30 cellular contexts compared by ENCODE assay signal in the genomic region with DNA sequence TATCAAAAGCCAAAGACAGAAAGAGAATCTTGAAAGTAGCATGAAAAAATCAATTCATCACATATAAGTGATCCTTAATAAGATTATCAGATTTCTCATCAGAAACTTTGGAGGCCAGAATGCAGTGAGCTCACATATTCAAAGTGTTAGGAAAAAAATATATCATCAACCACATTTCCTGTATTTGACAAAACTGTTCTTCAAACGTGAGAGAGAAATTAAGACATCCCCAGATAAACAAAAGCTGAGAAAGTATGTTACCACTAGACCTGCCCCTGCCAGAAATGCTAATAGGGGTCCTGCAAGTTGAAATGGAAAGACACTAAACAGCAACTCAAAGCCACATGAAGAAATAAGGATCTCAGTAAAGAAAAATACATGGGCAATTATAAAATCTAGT. TPM values are rescaled to one million over a fixed set of nuclear protein-coding genes. Genes with fewer than 3 reads are reported as not detected.
DNase-seq lines count a peak whose midpoint lies in the region; TF ChIP-seq lines count a peak whose summit lies in the region.
"Had no signal": no experiment of that assay in that cellular context is flagged by ENCODE, and none has a peak within 500 bp of the region (broad histone marks: within the 10 kb centered on the region; RNA-seq: fewer than 3 reads in every experiment).

No MANE protein-coding gene starts in this region.

- TF ChIP-seq CTCF in esophagus squamous epithelium (IDR thresholded peaks at IDR 0.05), result no peak

- H3K4me1 ChIP-seq in esophagus squamous epithelium, result no peaks in the 10 kb centered on the region
- H3K4me1 ChIP-seq: left ventricle myocardium inferior, parathyroid adenoma, thyroid gland had no signal

- peaks cover 41% of the 10 kb centered on the region for H3K36me3 Mint-ChIP-seq in activated naive CD4-positive, alpha-beta T cell treated with anti-CD3 and anti-CD28 coated beads, Interleukin-2, amount 50 U/mL, for 24 hours
- peaks cover 64% of the 10 kb centered on the region for H3K36me3 Mint-ChIP-seq in T-helper 2 cell treated with Interferon-gamma antibody and Interleukin-4, amounts not matched to agents 5 μg/mL and 100 μg/mL, for 36 hours (ENCODE audit: low read depth)
- H3K36me3 Mint-ChIP-seq in immature natural killer cell, result peaks cover 20 to 37% (median 32%) of the 10 kb centered on the region in 3 donors

- H3K27ac ChIP-seq in esophagus squamous epithelium, result no peak overlapping the region
- H3K27ac ChIP-seq: coronary artery, GM23248, left ventricle myocardium inferior, parathyroid adenoma, thyroid gland had no signal

- no peaks in the 10 kb centered on the region for H3K9me3 ChIP-seq in esophagus squamous epithelium
- H3K9me3 ChIP-seq: thyroid gland had no signal

- no peaks in the 10 kb centered on the region for H3K27me3 Mint-ChIP-seq in activated naive CD4-positive, alpha-beta T cell treated with anti-CD3 and anti-CD28 coated beads, Interleukin-2, amount 50 U/mL, for 24 hours
- no peaks in the 10 kb centered on the region for H3K27me3 Mint-ChIP-seq in T-helper 2 cell treated with Interferon-gamma antibody and Interleukin-4, amounts not matched to agents 5 μg/mL and 100 μg/mL, for 36 hours (ENCODE audit: low read depth)
- no peaks in the 10 kb centered on the region for H3K27me3 Mint-ChIP-seq in immature natural killer cell (ENCODE audit: low read depth in 3 of 3)

- 24 to 38% methylated on average over 1 of the region's 1 CpG for WGBS in esophagus squamous epithelium, 2 donors

- intact Hi-C loops in esophagus squamous epithelium (cut with DNase I), result no loop called here

- H3K4me1 Mint-ChIP-seq in activated naive CD4-positive, alpha-beta T cell treated with anti-CD3 and anti-CD28 coated beads, Interleukin-2, amount 50 U/mL, for 24 hours, result peaks cover 35% of the 10 kb centered on the region
- peaks cover 27% of the 10 kb centered on the region for H3K4me1 Mint-ChIP-seq in T-helper 2 cell treated with Interferon-gamma antibody and Interleukin-4, amounts not matched to agents 5 μg/mL and 100 μg/mL, for 36 hours (ENCODE audit: low read depth)
- peaks cover 38 to 51% of the 10 kb centered on the region in 2 donors for H3K4me1 Mint-ChIP-seq in immature natural killer cell
- H3K4me1 Mint-ChIP-seq: endodermal cell, nephron progenitor cell had no signal

- H3K36me3 ChIP-seq in esophagus squamous epithelium, result peaks cover 0 to 25% (median 0%) of the 10 kb centered on the region in 3 donors
- H3K36me3 ChIP-seq: thyroid gland had no signal

- H3K27me3 ChIP-seq in esophagus squamous epithelium, result no peaks in the 10 kb centered on the region
- H3K27me3 ChIP-seq: thyroid gland had no signal

- peaks cover 17% of the 10 kb centered on the region for H3K9me3 Mint-ChIP-seq in activated naive CD4-positive, alpha-beta T cell treated with anti-CD3 and anti-CD28 coated beads, Interleukin-2, amount 50 U/mL, for 24 hours
- H3K9me3 Mint-ChIP-seq in T-helper 2 cell treated with Interferon-gamma antibody and Interleukin-4, amounts not matched to agents 5 μg/mL and 100 μg/mL, for 36 hours, result peaks cover 11% of the 10 kb centered on the region
- H3K9me3 Mint-ChIP-seq in immature natural killer cell, result peaks cover 0 to 4% (median 0%) of the 10 kb centered on the region in 6 donors
- H3K9me3 Mint-ChIP-seq: endodermal cell, HFFc6 had no signal

- peak overlapping the region; percentile 43 for H3K4me3 Mint-ChIP-seq in activated naive CD4-positive, alpha-beta T cell treated with anti-CD3 and anti-CD28 coated beads, Interleukin-2, amount 50 U/mL, for 24 hours
- H3K4me3 Mint-ChIP-seq in T-helper 2 cell treated with Interferon-gamma antibody and Interleukin-4, amounts not matched to agents 5 μg/mL and 100 μg/mL, for 36 hours, result no peak overlapping the region
- H3K4me3 Mint-ChIP-seq in immature natural killer cell, result peak overlapping the region; percentile 47 to 79 (median 64)
- H3K4me3 Mint-ChIP-seq: activated T-helper 1 cell treated with anti-CD3 and anti-CD28 coated beads, Interleukin-12 subunit alpha, Interleukin-12 subunit beta, Interleukin-2, Interleukin-4 antibody, amounts not matched to agents 30 ng/mL and 10 ng/mL and 1 ng/mL, durations not matched to agents 14 hours and 24 hours and 36 hours; CD14-positive monocyte; endodermal cell; HFFc6; nephron progenitor cell had no signal

- H3K27ac Mint-ChIP-seq in activated naive CD4-positive, alpha-beta T cell treated with anti-CD3 and anti-CD28 coated beads, Interleukin-2, amount 50 U/mL, for 24 hours, result peak overlapping the region; percentile 76
- H3K27ac Mint-ChIP-seq in T-helper 2 cell treated with Interferon-gamma antibody and Interleukin-4, amounts not matched to agents 5 μg/mL and 100 μg/mL, for 36 hours, result peak overlapping the region; percentile 10
- H3K27ac Mint-ChIP-seq in immature natural killer cell, result peak overlapping the region; percentile 71 to 91 (median 86)
- H3K27ac Mint-ChIP-seq: activated T-helper 1 cell treated with anti-CD3 and anti-CD28 coated beads, Interleukin-12 subunit alpha, Interleukin-12 subunit beta, Interleukin-2, Interleukin-4 antibody, amounts not matched to agents 30 ng/mL and 10 ng/mL and 1 ng/mL, durations not matched to agents 14 hours and 24 hours and 36 hours; endodermal cell; HFFc6; nephron progenitor cell had no signal

- no peak overlapping the region for H3K4me3 ChIP-seq in esophagus squamous epithelium
- H3K4me3 ChIP-seq: coronary artery, GM23248, left ventricle myocardium inferior, thyroid gland had no signal

- no peak for DNase-seq in activated naive CD4-positive, alpha-beta T cell treated with Interleukin-2 at 50 U/mL for 16 hours
- no peak for DNase-seq in T-helper 2 cell treated with Interferon-gamma antibody and Interleukin-4, amounts not matched to agents 5 μg/mL and 100 μg/mL, for 36 hours (ENCODE audit: low spot score)
- DNase-seq in immature natural killer cell (peak; percentile 32 to 48 (median 40)), CD1c-positive myeloid dendritic cell (ENCODE audit: extremely low spot score) (no peak), esophagus squamous epithelium (lab: John Stamatoyannopoulos, UW) (no peak), OCI-M2 (lab: John Stamatoyannopoulos, UW; ENCODE audit: unreplicated experiment) (no peak)
- DNase-seq: activated CD4-positive, alpha-beta T cell treated with anti-CD3 and anti-CD28 coated beads, Interleukin-2, amount 50 U/mL, for 48 hours; amygdala; endodermal cell; GM23248; HFFc6; left ventricle myocardium inferior; midbrain; NCI-H1105 treated with DMSO at 0.1 percent for 48 hours; NCI-H2029; NCI-H2227 treated with DMSO at 0.1 percent for 48 hours; NCI-H748 treated with DMSO at 0.1 percent for 48 hours; nephron progenitor cell; right cardiac atrium; stimulated activated CD4-positive, alpha-beta T cell treated with anti-CD3 and anti-CD28 coated beads, Interleukin-12 subunit alpha, Interleukin-12 subunit beta, amount 100 ng/mL, for 4 hours; stimulated activated CD4-positive, alpha-beta T cell treated with anti-CD3 and anti-CD28 coated beads, Interleukin-4, amount 100 ng/mL, for 24 hours; stimulated activated naive CD4-positive, alpha-beta T cell treated with Interleukin-2 at 50 U/mL for 16 hours; T1000; thyroid gland had no signal

- no peak for TF ChIP-seq POLR2A in esophagus squamous epithelium (IDR thresholded peaks at IDR 0.05)

RNA-seq across cellular contexts. Expression of a gene that starts 29.9 kb away (rescaled TPM):
- 1 to 10 TPM; 6.5 to 8.9 (median 6.7) TPM for polyA plus RNA-seq in immature natural killer cell
- 1 to 10 TPM in 3 of 4 donors, under 1 TPM in 1; 0.97 to 3.8 (median 2.5) TPM for total RNA-seq in esophagus squamous epithelium
- total RNA-seq: OCI-LY7 had no signal

Comparison
In these comparisons a context has a peak if more than half of its experiments do, and no peak if none do; other contexts are left out.
1. H3K27ac Mint-ChIP-seq: peak in every context shown above with its lines; median percentile 86 in immature natural killer cell; 76 in activated naive CD4-positive, alpha-beta T cell treated with anti-CD3 and anti-CD28 coated beads, Interleukin-2, amount 50 U/mL, for 24 hours; 10 in T-helper 2 cell treated with Interferon-gamma antibody and Interleukin-4, amounts not matched to agents 5 μg/mL and 100 μg/mL, for 36 hours.
2. DNase-seq: peak in immature natural killer cell (3 of 3); none in activated naive CD4-positive, alpha-beta T cell treated with Interleukin-2 at 50 U/mL for 16 hours (single experiment), T-helper 2 cell treated with Interferon-gamma antibody and Interleukin-4, amounts not matched to agents 5 μg/mL and 100 μg/mL, for 36 hours (single experiment), CD1c-positive myeloid dendritic cell (single experiment), esophagus squamous epithelium (single experiment) and OCI-M2 (single experiment).